8 cellular contexts compared by ENCODE assay signal in genomic region chr6:30781697-30782424, GRCh38. TPM values are rescaled to one million over a fixed set of nuclear protein-coding genes. Genes with fewer than 3 reads are reported as not detected.
A peak's percentile ranks its signal among the peaks of the same experiment; 100 is the strongest.
DNase-seq lines count a peak whose midpoint lies in the region; ATAC-seq and TF ChIP-seq lines count a peak whose summit lies in the region.

No MANE protein-coding gene starts in this region.

- TF ChIP-seq CTCF in body of pancreas (IDR thresholded peaks at IDR 0.05) (no peak), gastrocnemius medialis (IDR thresholded peaks at IDR 0.05 in 4 of 5, conservative IDR thresholded peaks at IDR 0.05 in 1 of 5) (no peak), GM10266 (IDR thresholded peaks at IDR 0.05; ENCODE audit: control insufficient read depth, insufficient read depth, low read depth, missing control alignments) (no peak)

- WGBS in body of pancreas, 2 donors: 2 to 10% methylated on average over 11 to 13 of the region's 13 CpGs

- peaks cover 58% of the 10 kb centered on the region for H3K4me1 ChIP-seq in body of pancreas
- peaks cover 26 to 34% of the 10 kb centered on the region in 2 donors for H3K4me1 ChIP-seq in gastrocnemius medialis

- in situ Hi-C loops in gastrocnemius medialis (cut with MboI; ENCODE audit: low sequenced_read_pairs in 4 of 4): no loop called here

- H3K27ac ChIP-seq in body of pancreas: peak overlapping the region; percentile 79 to 96 (median 92)
- H3K27ac ChIP-seq in gastrocnemius medialis: peak overlapping the region; percentile 73 to 83 (median 74)

- H3K36me3 ChIP-seq in body of pancreas (replicated peaks in 1 of 2; ENCODE audit: insufficient read depth in 1 of 2, low read depth in 2 of 2) (no peaks in the 10 kb centered on the region), gastrocnemius medialis (no peaks in the 10 kb centered on the region)

- H3K9me3 ChIP-seq in body of pancreas (no peaks in the 10 kb centered on the region), gastrocnemius medialis (no peaks in the 10 kb centered on the region)

- intact Hi-C loops in body of pancreas (cut with DNase I) (no loop called here), gastrocnemius medialis (cut with DNase I; ENCODE audit: low total_unique reads) (loop anchor here (2.0 kb wide), 2 partner anchors 29 to 37 kb away; partner anchors contain the start of gene IER3)

- no peaks in the 10 kb centered on the region for H3K27me3 ChIP-seq in body of pancreas
- H3K27me3 ChIP-seq in gastrocnemius medialis: no peaks in the 10 kb centered on the region

- peak in 2 of 3 donors; percentile 46 for TF ChIP-seq POLR2A in body of pancreas (IDR thresholded peaks at IDR 0.05)
- peak in 1 of 2 donors; percentile 22 for TF ChIP-seq POLR2A in gastrocnemius medialis (IDR thresholded peaks at IDR 0.05)

- DNase-seq in DMS153 treated with DMSO at 0.1 percent for 48 hours (lab: John Stamatoyannopoulos, UW; ENCODE audit: unreplicated experiment) (peak; percentile 79), LoVo (ENCODE audit: low spot score) (peak; percentile 96), RKO (ENCODE audit: low spot score) (peak; percentile 99), body of pancreas (peak; percentile 98 to 100 (median 98)), iPS-NIHi11 (ENCODE audit: low spot score) (peak; percentile 49), gastrocnemius medialis (peak; percentile 81 to 89), GM10266 (ENCODE audit: extremely low spot score) (no peak)

- H3K4me3 ChIP-seq in body of pancreas: no peak overlapping the region
- peak overlapping the region in 1 of 4 donors; percentile 23 for H3K4me3 ChIP-seq in gastrocnemius medialis

- ATAC-seq in body of pancreas: peak; percentile 90
- ATAC-seq in gastrocnemius medialis: peak; percentile 86 to 87
- ATAC-seq in GM18520 (IDR thresholded peaks at IDR 0.05; ENCODE audit: unreplicated experiment): no peak

RNA-seq across cellular contexts. Expression of gene IER3, which starts 37.5 kb away (rescaled TPM):
- total RNA-seq in body of pancreas: 10 to 100 TPM; 46.4 to 60.3 TPM
- total RNA-seq in gastrocnemius medialis: 1 to 10 TPM in 3 of 4 donors, under 1 TPM in 1; 0.24 to 2.0 (median 1.4) TPM

RNA-seq across cellular contexts. Expression of gene FLOT1, which starts 39.4 kb away (rescaled TPM):
- total RNA-seq in body of pancreas (10 to 100 TPM; 70.0 to 82.4 TPM), gastrocnemius medialis (100 to 1,000 TPM in 3 of 4 donors, 10 to 100 TPM in 1; 96.9 to 127 (median 117) TPM)

Comparison
In these comparisons a context has a peak if more than half of its experiments do, and no peak if none do; other contexts are left out.
1. RNA of gene IER3, which starts 37.5 kb away (total RNA-seq): 46.4 to 60.3 TPM in body of pancreas; 0.24 to 2.0 TPM in gastrocnemius medialis; every median in the first group is over 10 times any median in the second.